ENCODE assay signal across 8 cellular contexts in genomic region chr22:37198290-37199102, GRCh38. TPM values are rescaled to one million over a fixed set of nuclear protein-coding genes. Genes with fewer than 3 reads are reported as not detected.
DNase-seq lines count a peak whose midpoint lies in the region; ATAC-seq and TF ChIP-seq lines count a peak whose summit lies in the region.

No MANE protein-coding gene starts in this region.

- H3K4me1 Mint-ChIP-seq in HFFc6 (ENCODE audit: low read depth): peaks cover 31% of the 10 kb centered on the region

- peaks cover 2% of the 10 kb centered on the region; the same call in 1 of the 2 replicates for H3K27me3 Mint-ChIP-seq in HFFc6 (ENCODE audit: insufficient read depth)

- no peaks in the 10 kb centered on the region for H3K27me3 ChIP-seq in ectodermal cell (ENCODE audit: control insufficient read depth, insufficient read depth, low read length, poor library complexity, severe bottlenecking)
- H3K27me3 ChIP-seq in lower lobe of right lung (ENCODE audit: low read depth): no peaks in the 10 kb centered on the region

- peak overlapping the region; percentile 71 for H3K4me3 ChIP-seq in ectodermal cell (ENCODE audit: insufficient read depth, low read depth, low read length)
- peak overlapping the region; percentile 78 for H3K4me3 ChIP-seq in lower lobe of right lung

- H3K36me3 Mint-ChIP-seq in HFFc6 (ENCODE audit: low read depth): no peaks in the 10 kb centered on the region

- WGBS in ectodermal cell, 2 experiments: 9 to 10% methylated on average over 51 of the region's 51 CpGs

- TF ChIP-seq CTCF in HFFc6 (IDR thresholded peaks at IDR 0.05) (peak; percentile 93), lower lobe of right lung (IDR thresholded peaks at IDR 0.05) (peak; percentile 98)

- H3K4me1 ChIP-seq in ectodermal cell (ENCODE audit: control insufficient read depth, insufficient read depth, low read length) (peaks cover 7% of the 10 kb centered on the region), lower lobe of right lung (peaks cover 38% of the 10 kb centered on the region)

- no peaks in the 10 kb centered on the region for H3K9me3 Mint-ChIP-seq in HFFc6

- intact Hi-C loops in lower lobe of right lung (cut with DNase I): no loop called here

- DNase-seq in DMS 273 treated with DMSO at 0.1 percent for 48 hours (lab: John Stamatoyannopoulos, UW) (peak; percentile 25), HFFc6 (peak; percentile 73), NCI-H69 (lab: John Stamatoyannopoulos, UW) (peak; percentile 33), lower lobe of right lung (peak; percentile 90)
- DNase-seq in activated CD8-positive, alpha-beta memory T cell treated with anti-CD3 and anti-CD28 coated beads for 1 hour (ENCODE audit: extremely low read depth in 1 of 2, low read depth in 1 of 2): peak; percentile 76 to 89
- DNase-seq in stimulated activated CD4-positive, alpha-beta T cell treated with anti-CD3 and anti-CD28 coated beads, Interleukin-4, amount 100 ng/mL, for 48 hours (ENCODE audit: low read depth in 2 of 2): peak; percentile 88 to 96

- H3K9me3 ChIP-seq in ectodermal cell (ENCODE audit: control insufficient read depth, low read length) (no peaks in the 10 kb centered on the region), lower lobe of right lung (no peaks in the 10 kb centered on the region)

- H3K27ac ChIP-seq in ectodermal cell (ENCODE audit: insufficient read depth, low read depth, low read length, poor library complexity, severe bottlenecking) (peak overlapping the region; percentile 72), lower lobe of right lung (peak overlapping the region; percentile 91)

- H3K27ac Mint-ChIP-seq in HFFc6: peak overlapping the region; percentile 89

- ATAC-seq in lower lobe of right lung (peak; percentile 80 to 83), GM18867 (IDR thresholded peaks at IDR 0.05; ENCODE audit: unreplicated experiment) (no peak)

- peak overlapping the region; percentile 85 for H3K4me3 Mint-ChIP-seq in HFFc6

- H3K36me3 ChIP-seq in ectodermal cell (ENCODE audit: control insufficient read depth, insufficient read depth, low read length) (no peaks in the 10 kb centered on the region), lower lobe of right lung (no peaks in the 10 kb centered on the region)

RNA-seq across cellular contexts. Expression of gene C1QTNF6, which starts 10.4 kb away (rescaled TPM):
- 1 to 10 TPM; 3.3 to 5.0 (median 4.0) TPM for total RNA-seq in HFFc6 (2021; fragmentation: NEBNext Ultra II Directional; extraction: Animal tissue kit (Norgen Biotek cat#: 25700))
- 16.9 TPM for polyA plus RNA-seq in ectodermal cell (2013, experiment 1 of 4)
- polyA plus RNA-seq in ectodermal cell (2013, experiment 2 of 4): 18.6 TPM
- 14.0 TPM for polyA plus RNA-seq in ectodermal cell (2013, experiment 3 of 4)
- 18.2 TPM for polyA plus RNA-seq in ectodermal cell (2013, experiment 4 of 4)
- 5.3 TPM for total RNA-seq in lower lobe of right lung

RNA-seq across cellular contexts. Expression of gene SSTR3, which starts 13.8 kb away (rescaled TPM):
- total RNA-seq in HFFc6 (2021; fragmentation: NEBNext Ultra II Directional; extraction: Animal tissue kit (Norgen Biotek cat#: 25700)): not detected
- 0.74 TPM for polyA plus RNA-seq in ectodermal cell (2013, experiment 1 of 4)
- 0.73 TPM for polyA plus RNA-seq in ectodermal cell (2013, experiment 2 of 4)
- 0.43 TPM for polyA plus RNA-seq in ectodermal cell (2013, experiment 3 of 4)
- 0.53 TPM for polyA plus RNA-seq in ectodermal cell (2013, experiment 4 of 4)
- total RNA-seq in lower lobe of right lung: not detected

RNA-seq across cellular contexts. Expression of gene RAC2, which starts 45.6 kb away (rescaled TPM):
- total RNA-seq in HFFc6 (2021; fragmentation: NEBNext Ultra II Directional; extraction: Animal tissue kit (Norgen Biotek cat#: 25700)): 10 to 100 TPM; 29.9 to 57.2 (median 53.5) TPM
- 0.91 TPM for polyA plus RNA-seq in ectodermal cell (2013, experiment 1 of 4)
- 0.80 TPM for polyA plus RNA-seq in ectodermal cell (2013, experiment 2 of 4)
- polyA plus RNA-seq in ectodermal cell (2013, experiment 3 of 4): 0.85 TPM
- polyA plus RNA-seq in ectodermal cell (2013, experiment 4 of 4): 0.77 TPM
- 111 TPM for total RNA-seq in lower lobe of right lung

RNA-seq across cellular contexts. Expression of gene IL2RB, which starts 48.8 kb away (rescaled TPM):
- not detected for total RNA-seq in HFFc6 (2021; fragmentation: NEBNext Ultra II Directional; extraction: Animal tissue kit (Norgen Biotek cat#: 25700))
- polyA plus RNA-seq in ectodermal cell (2013, experiment 1 of 4): 1.3 TPM
- 1.5 TPM for polyA plus RNA-seq in ectodermal cell (2013, experiment 2 of 4)
- 1.3 TPM for polyA plus RNA-seq in ectodermal cell (2013, experiment 3 of 4)
- 0.93 TPM for polyA plus RNA-seq in ectodermal cell (2013, experiment 4 of 4)
- total RNA-seq in lower lobe of right lung: 10.2 TPM

Comparison
In these comparisons a context has a peak if more than half of its experiments do, and no peak if none do; other contexts are left out.
1. DNase-seq: peak in every context shown above with its lines; median percentile 92 in stimulated activated CD4-positive, alpha-beta T cell treated with anti-CD3 and anti-CD28 coated beads, Interleukin-4, amount 100 ng/mL, for 48 hours; 90 in lower lobe of right lung; 82 in activated CD8-positive, alpha-beta memory T cell treated with anti-CD3 and anti-CD28 coated beads for 1 hour; 73 in HFFc6; 33 in NCI-H69; 25 in DMS 273 treated with DMSO at 0.1 percent for 48 hours.